ENCODE assay signal across 8 cellular contexts in the genomic region with DNA sequence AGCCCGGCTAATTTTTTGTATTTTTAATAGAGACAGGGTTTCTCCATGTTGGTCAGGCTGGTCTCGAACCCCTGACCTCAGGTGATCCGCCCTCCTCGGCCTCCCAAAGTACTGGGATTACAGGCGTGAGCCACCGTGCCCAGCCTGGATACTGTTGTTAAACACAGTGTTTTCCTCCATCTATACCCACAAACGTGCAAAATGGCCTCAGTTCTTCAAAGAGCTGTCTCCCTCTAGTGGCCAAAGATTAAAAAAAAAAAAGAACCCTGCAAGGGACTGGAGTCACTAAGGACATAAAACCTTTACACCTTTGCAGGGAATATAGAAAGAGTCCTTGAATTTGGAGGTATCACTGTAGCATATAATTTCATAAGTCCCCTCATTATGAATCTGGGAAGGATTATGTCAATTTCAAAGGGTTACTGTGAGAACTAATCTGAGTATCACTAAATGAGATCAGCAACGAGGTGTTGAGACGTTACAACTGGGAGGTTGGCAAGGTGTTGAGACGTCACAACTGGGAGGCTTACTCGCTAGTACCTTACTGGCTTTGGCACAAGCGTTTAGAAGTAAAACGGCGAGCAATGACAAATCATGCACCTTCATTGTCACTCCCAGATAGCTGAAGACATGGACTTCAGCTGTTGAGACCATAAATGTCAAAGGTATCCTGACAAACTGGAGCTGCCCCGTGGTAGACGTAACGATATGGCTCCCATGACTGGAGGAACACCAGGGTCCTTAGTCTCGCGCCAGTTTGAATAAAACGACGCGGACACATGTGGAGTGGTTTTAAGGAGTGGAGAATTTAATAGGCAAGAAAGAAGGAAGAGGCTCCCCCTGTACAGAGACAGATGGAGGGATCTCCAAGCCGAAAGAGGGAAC. TPM values are rescaled to one million over a fixed set of nuclear protein-coding genes. Genes with fewer than 3 reads are reported as not detected.
DNase-seq lines count a peak whose midpoint lies in the region; ATAC-seq and TF ChIP-seq lines count a peak whose summit lies in the region.

No MANE protein-coding gene starts in this region.

- peak; percentile 45 for TF ChIP-seq CTCF in NB4 (IDR thresholded peaks at IDR 0.05; ENCODE audit: low read depth, low read length)
- TF ChIP-seq CTCF in endothelial cell (IDR thresholded peaks at IDR 0.05; ENCODE audit: unreplicated experiment) = peak; percentile 71

- no peaks in the 10 kb centered on the region for H3K36me3 Mint-ChIP-seq in endothelial cell (ENCODE audit: low read depth, unreplicated experiment)
- H3K36me3 Mint-ChIP-seq in naive thymus-derived CD8-positive, alpha-beta T cell = no peaks in the 10 kb centered on the region

- H3K4me1 Mint-ChIP-seq in endothelial cell (ENCODE audit: unreplicated experiment) = peaks cover 5% of the 10 kb centered on the region
- H3K4me1 Mint-ChIP-seq in naive thymus-derived CD8-positive, alpha-beta T cell = peaks cover 0 to 5% (median 2%) of the 10 kb centered on the region in 4 donors

- H3K27ac Mint-ChIP-seq in endothelial cell (ENCODE audit: unreplicated experiment) = no peak overlapping the region
- H3K27ac Mint-ChIP-seq in naive thymus-derived CD8-positive, alpha-beta T cell = peak overlapping the region in 2 of 10 donors; percentile 26 to 28

- no peak overlapping the region for H3K4me3 Mint-ChIP-seq in endothelial cell (ENCODE audit: unreplicated experiment)
- H3K4me3 Mint-ChIP-seq in naive thymus-derived CD8-positive, alpha-beta T cell = no peak overlapping the region

- H3K4me3 ChIP-seq in NB4 (ENCODE audit: low read depth, low read length) = no peak overlapping the region

- peak; percentile 82 for DNase-seq in DMS53 (lab: John Stamatoyannopoulos, UW)
- peak; percentile 76 for DNase-seq in NB4 (ENCODE audit: low read depth)
- DNase-seq in SKM-1 (lab: John Stamatoyannopoulos, UW; ENCODE audit: unreplicated experiment) = peak; percentile 36
- DNase-seq in endothelial cell (ENCODE audit: low spot score) = no peak
- DNase-seq in naive thymus-derived CD8-positive, alpha-beta T cell = peak in 5 of 10 donors; percentile 17 to 68 (median 61)
- DNase-seq in NK-92 (lab: John Stamatoyannopoulos, UW; ENCODE audit: unreplicated experiment) = no peak

- ATAC-seq in GM21423 (IDR thresholded peaks at IDR 0.05; ENCODE audit: unreplicated experiment) = peak; percentile 65
- ATAC-seq in naive thymus-derived CD8-positive, alpha-beta T cell = peak; percentile 76 to 84
- ATAC-seq in HG03432 (IDR thresholded peaks at IDR 0.05; ENCODE audit: unreplicated experiment) = no peak

- POLR2A ChIA-PET in naive thymus-derived CD8-positive, alpha-beta T cell (lab: Charles Lee) = no interaction called here

- no peaks in the 10 kb centered on the region for H3K9me3 Mint-ChIP-seq in endothelial cell (ENCODE audit: unreplicated experiment)
- no peaks in the 10 kb centered on the region for H3K9me3 Mint-ChIP-seq in naive thymus-derived CD8-positive, alpha-beta T cell

- H3K27me3 Mint-ChIP-seq in endothelial cell (ENCODE audit: unreplicated experiment) = peaks cover 3% of the 10 kb centered on the region
- peaks cover 0 to 9% (median 4%) of the 10 kb centered on the region in 5 donors for H3K27me3 Mint-ChIP-seq in naive thymus-derived CD8-positive, alpha-beta T cell

- no peak for TF ChIP-seq POLR2A in NB4 (IDR thresholded peaks at IDR 0.05; ENCODE audit: extremely low read depth, insufficient read length)

RNA-seq across cellular contexts. Expression of gene ENPP6, which starts 33.4 kb away (rescaled TPM):
- total RNA-seq in endothelial cell (ENCODE audit: unreplicated experiment) = 0.41 TPM
- total RNA-seq in naive thymus-derived CD8-positive, alpha-beta T cell = not detected
- under 1 TPM in 1 of 3 donors, not detected in 2; 0.08 TPM for polyA plus RNA-seq in naive thymus-derived CD8-positive, alpha-beta T cell

Comparison
In these comparisons a context has a peak if more than half of its experiments do, and no peak if none do; other contexts are left out.
1. DNase-seq: peak in DMS53 (single experiment), NB4 (single experiment) and SKM-1 (single experiment); none in endothelial cell (single experiment) and NK-92 (single experiment).